ENCODE assay signal across 1 cellular context in genomic region chr9:114588671-114589526, GRCh38.
TF ChIP-seq lines count a peak whose summit lies in the region.

No MANE protein-coding gene starts in this region.

TF ChIP-seq in GM12878, 131 proteins besides CTCF, POLR2A, EP300 and RAD21 (continued from another document):
- TF ChIP-seq CUX1 (IDR thresholded peaks at IDR 0.05; ENCODE audit: insufficient replicate concordance, low read depth, low read length) (no peak), BMI1 (IDR thresholded peaks at IDR 0.05; ENCODE audit: borderline replicate concordance) (no peak), SMC3 (IDR thresholded peaks at IDR 0.05; ENCODE audit: borderline replicate concordance, low read length) (no peak), NR2F1 (conservative IDR thresholded peaks at IDR 0.05) (no peak), ZNF24 (IDR thresholded peaks at IDR 0.05) (no peak), CHD4 (IDR thresholded peaks at IDR 0.05) (no peak), LARP7 (IDR thresholded peaks at IDR 0.05) (no peak), RCOR1 (conservative IDR thresholded peaks at IDR 0.05; ENCODE audit: low read depth, low read length) (no peak), SUPT20H (IDR thresholded peaks at IDR 0.05; ENCODE audit: borderline replicate concordance, control insufficient read depth, low read depth, low read length) (no peak)
